Comparison of ENCODE assay signal across 32 cellular contexts in the genomic region with DNA sequence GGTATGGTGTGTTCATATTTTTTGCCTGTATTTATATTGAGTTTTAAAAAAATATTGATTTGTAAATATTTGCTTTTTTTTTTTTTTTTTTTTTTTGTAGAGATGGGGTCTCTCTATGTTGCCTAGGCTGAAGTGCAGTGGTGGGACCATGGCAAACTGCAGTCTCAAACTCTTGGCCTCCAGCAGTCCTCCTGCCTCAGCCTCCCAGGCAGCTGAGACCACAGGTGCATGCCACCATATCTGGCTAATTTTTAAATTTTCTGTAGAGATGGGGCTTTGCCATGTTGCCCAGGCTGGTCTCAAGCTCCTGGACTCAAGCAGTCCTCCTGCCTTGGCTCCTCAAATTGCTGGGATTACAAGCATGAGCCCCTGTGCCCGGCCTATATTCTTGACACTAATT.
"Had no signal": no experiment of that assay in that cellular context is flagged by ENCODE, and none has a peak within 500 bp of the region (broad histone marks: within the 10 kb centered on the region; RNA-seq: fewer than 3 reads in every experiment).

No MANE protein-coding gene starts in this region.

- H3K9ac ChIP-seq: KMS-11 had no signal

- H3K4me3 ChIP-seq: MG63 had no signal

- DNase-seq: Karpas-422, Kasumi-1, MG63, MM.1S, MV-4-11, NCI-H1048, NCI-H1092, NCI-H1092 treated with DMSO at 0.1 percent for 48 hours, NCI-H1105, NCI-H1105 treated with DMSO at 0.1 percent for 48 hours, NCI-H1417 treated with DMSO at 0.1 percent for 48 hours, NCI-H1436, NCI-H1436 treated with DMSO at 0.1 percent for 48 hours, NCI-H146, NCI-H1694, NCI-H1694 treated with DMSO at 0.1 percent for 48 hours, NCI-H187, NCI-H187 treated with DMSO at 0.1 percent for 48 hours, NCI-H1930, NCI-H2029, NCI-H2029 treated with DMSO at 0.1 percent for 48 hours, NCI-H2107, NCI-H2171, NCI-H2171 treated with DMSO at 0.1 percent for 48 hours, NCI-H2227 treated with DMSO at 0.1 percent for 48 hours, NCI-H226, NCI-H345, NCI-H446, NCI-H446 treated with DMSO at 0.1 percent for 48 hours, NCI-H510A, NCI-H510A treated with DMSO at 0.1 percent for 48 hours had no signal

- H3K36me3 ChIP-seq: MG63 had no signal

- H3K27ac ChIP-seq: KMS-11 had no signal

- H3K4me2 ChIP-seq: KMS-11 had no signal

- H3K27me3 ChIP-seq: MG63 had no signal
